In genomic region chr1:110253213-110253612, GRCh38 we compare ENCODE assay signal across 22 cellular contexts. TPM values are rescaled to one million over a fixed set of nuclear protein-coding genes. Genes with fewer than 3 reads are reported as not detected.
DNase-seq lines count a peak whose midpoint lies in the region; ATAC-seq, FAIRE-seq and TF ChIP-seq lines count a peak whose summit lies in the region.
"Had no signal": no experiment of that assay in that cellular context is flagged by ENCODE, and none has a peak within 500 bp of the region (broad histone marks: within the 10 kb centered on the region; RNA-seq: fewer than 3 reads in every experiment).

No MANE protein-coding gene starts in this region.

- H3K36me3 ChIP-seq in naive thymus-derived CD4-positive, alpha-beta T cell (ENCODE audit: control insufficient read depth in 2 of 3, insufficient read depth in 3 of 3, low read length in 3 of 3): no peaks in the 10 kb centered on the region
- H3K36me3 ChIP-seq in spleen: no peaks in the 10 kb centered on the region
- no peaks in the 10 kb centered on the region for H3K36me3 ChIP-seq in kidney (ENCODE audit: control insufficient read depth in 1 of 2, insufficient read depth in 2 of 2, low read length in 2 of 2)
- H3K36me3 ChIP-seq: BLaER1, HAP-1 had no signal

- no peaks in the 10 kb centered on the region for H3K9me3 ChIP-seq in naive thymus-derived CD4-positive, alpha-beta T cell (ENCODE audit: control insufficient read depth in 2 of 3, low read length in 3 of 3)
- no peaks in the 10 kb centered on the region for H3K9me3 ChIP-seq in spleen
- no peaks in the 10 kb centered on the region for H3K9me3 ChIP-seq in kidney (ENCODE audit: control insufficient read depth in 1 of 2, low read length in 2 of 2)
- H3K9me3 ChIP-seq: BLaER1, Caco-2, HAP-1 had no signal

- POLR2A ChIA-PET in naive thymus-derived CD4-positive, alpha-beta T cell (lab: Charles Lee): interaction anchor here (0.7 kb wide), 1 partner anchor 520 kb away, joined by 3 read pairs; no protein-coding TSS in a partner anchor

- WGBS in spleen, 5 donors: 50 to 100% (median 97%) methylated on average over 1 of the region's 1 CpG

- no peaks in the 10 kb centered on the region for H3K27me3 Mint-ChIP-seq in activated naive CD4-positive, alpha-beta T cell treated with anti-CD3 and anti-CD28 coated beads, Interleukin-2, amount 50 U/mL, for 24 hours
- H3K27me3 Mint-ChIP-seq in naive thymus-derived CD4-positive, alpha-beta T cell: no peaks in the 10 kb centered on the region
- H3K27me3 Mint-ChIP-seq: B cell; CD4-positive, CD25-positive, alpha-beta regulatory T cell had no signal

- H3K9ac ChIP-seq in kidney (ENCODE audit: low read length in 2 of 2): no peak overlapping the region
- H3K9ac ChIP-seq: BLaER1 had no signal

- no peak overlapping the region for H3K27ac ChIP-seq in naive thymus-derived CD4-positive, alpha-beta T cell (ENCODE audit: low read depth, low read length)
- H3K27ac ChIP-seq in spleen: no peak overlapping the region
- H3K27ac ChIP-seq in kidney (ENCODE audit: low read depth in 2 of 2, low read length in 2 of 2): no peak overlapping the region
- H3K27ac ChIP-seq: 22Rv1, BLaER1, C4-2B had no signal

- no peaks in the 10 kb centered on the region for H3K9me3 Mint-ChIP-seq in activated naive CD4-positive, alpha-beta T cell treated with anti-CD3 and anti-CD28 coated beads, Interleukin-2, amount 50 U/mL, for 24 hours
- H3K9me3 Mint-ChIP-seq in naive thymus-derived CD4-positive, alpha-beta T cell: peaks cover 0 to 4% (median 0%) of the 10 kb centered on the region in 11 donors
- H3K9me3 Mint-ChIP-seq: CD8-positive, alpha-beta T cell had no signal

- peak overlapping the region; percentile 3 for H3K27ac Mint-ChIP-seq in activated naive CD4-positive, alpha-beta T cell treated with anti-CD3 and anti-CD28 coated beads, Interleukin-2, amount 50 U/mL, for 24 hours
- H3K27ac Mint-ChIP-seq in naive thymus-derived CD4-positive, alpha-beta T cell: no peak overlapping the region
- H3K27ac Mint-ChIP-seq: B cell; CD8-positive, alpha-beta T cell had no signal

- DNase-seq in activated naive CD4-positive, alpha-beta T cell treated with anti-CD3 and anti-CD28 coated beads, Interleukin-2, amount 50 U/mL, for 16 hours: no peak
- DNase-seq in naive thymus-derived CD4-positive, alpha-beta T cell: no peak
- DNase-seq in spleen: peak; percentile 20
- no peak for DNase-seq in kidney
- no peak for DNase-seq in pons (ENCODE audit: low spot score)
- no peak for DNase-seq in NCI-H146 treated with DMSO at 0.1 percent for 48 hours (lab: John Stamatoyannopoulos, UW; ENCODE audit: unreplicated experiment)
- DNase-seq: Caco-2; CD4-positive, CD25-positive, alpha-beta regulatory T cell; CD8-positive, alpha-beta T cell; DMS153; DND-41; GOT3 had no signal

- FAIRE-seq in kidney (lab: Jason Lieb, UNC): no peak
- FAIRE-seq: A204.1, G401.6, GM12892, H54 had no signal

- CTCF ChIA-PET in naive thymus-derived CD4-positive, alpha-beta T cell (lab: Charles Lee): interaction anchor here (0.7 to 1.7 kb wide), 2 partner anchors 45 to 91 kb away, joined by 3 read pairs; no protein-coding TSS in a partner anchor

- no peaks in the 10 kb centered on the region for H3K27me3 ChIP-seq in naive thymus-derived CD4-positive, alpha-beta T cell (ENCODE audit: control insufficient read depth in 2 of 2, insufficient read depth in 2 of 2, low read length in 2 of 2)
- no peaks in the 10 kb centered on the region for H3K27me3 ChIP-seq in spleen (replicated peaks in 1 of 7)
- H3K27me3 ChIP-seq: BLaER1 had no signal

- H3K4me3 Mint-ChIP-seq in activated naive CD4-positive, alpha-beta T cell treated with anti-CD3 and anti-CD28 coated beads, Interleukin-2, amount 50 U/mL, for 24 hours: no peak overlapping the region
- H3K4me3 Mint-ChIP-seq in naive thymus-derived CD4-positive, alpha-beta T cell: no peak overlapping the region
- H3K4me3 Mint-ChIP-seq: B cell; CD4-positive, CD25-positive, alpha-beta regulatory T cell; CD8-positive, alpha-beta T cell had no signal

- TF ChIP-seq CTCF in spleen (IDR thresholded peaks at IDR 0.05 in 8 of 11, conservative IDR thresholded peaks at IDR 0.05 in 3 of 11) (no peak), kidney (IDR thresholded peaks at IDR 0.05; ENCODE audit: borderline replicate concordance, extremely low read depth, insufficient read depth) (no peak)

- H3K36me3 Mint-ChIP-seq in activated naive CD4-positive, alpha-beta T cell treated with anti-CD3 and anti-CD28 coated beads, Interleukin-2, amount 50 U/mL, for 24 hours: no peaks in the 10 kb centered on the region
- peaks cover 0 to 4% (median 0%) of the 10 kb centered on the region in 5 donors for H3K36me3 Mint-ChIP-seq in naive thymus-derived CD4-positive, alpha-beta T cell
- H3K36me3 Mint-ChIP-seq: CD4-positive, CD25-positive, alpha-beta regulatory T cell; CD8-positive, alpha-beta T cell had no signal

- no peak overlapping the region for H3K4me3 ChIP-seq in naive thymus-derived CD4-positive, alpha-beta T cell (ENCODE audit: low read length)
- H3K4me3 ChIP-seq in spleen (no peak overlapping the region), kidney (ENCODE audit: low read length in 2 of 2) (no peak overlapping the region)
- H3K4me3 ChIP-seq: BLaER1, HAP-1 had no signal

- intact Hi-C loops in naive thymus-derived CD4-positive, alpha-beta T cell (cut with micrococcal nuclease): no loop called here
- intact Hi-C loops in spleen (cut with DNase I; ENCODE audit: low total_unique reads) (no loop called here), kidney (cut with DNase I) (no loop called here)

- H3K4me1 Mint-ChIP-seq in activated naive CD4-positive, alpha-beta T cell treated with anti-CD3 and anti-CD28 coated beads, Interleukin-2, amount 50 U/mL, for 24 hours: peaks cover 14% of the 10 kb centered on the region
- peaks cover 0 to 8% (median 0%) of the 10 kb centered on the region in 7 donors for H3K4me1 Mint-ChIP-seq in naive thymus-derived CD4-positive, alpha-beta T cell

- ATAC-seq in naive thymus-derived CD4-positive, alpha-beta T cell: peak; percentile 50
- ATAC-seq: CD8-positive, alpha-beta T cell had no signal

- TF ChIP-seq POLR2A in spleen (IDR thresholded peaks at IDR 0.05): no peak

- H3K4me1 ChIP-seq in naive thymus-derived CD4-positive, alpha-beta T cell (ENCODE audit: control insufficient read depth in 2 of 2, insufficient read depth in 2 of 2, low read length in 2 of 2): no peaks in the 10 kb centered on the region
- peaks cover 0 to 17% (median 0%) of the 10 kb centered on the region in 6 donors for H3K4me1 ChIP-seq in spleen
- H3K4me1 ChIP-seq in kidney (ENCODE audit: control insufficient read depth in 1 of 2, insufficient read depth in 1 of 2, low read depth in 1 of 2, low read length in 2 of 2): no peaks in the 10 kb centered on the region
- H3K4me1 ChIP-seq: Caco-2, HAP-1 had no signal

RNA-seq across cellular contexts. Expression of gene KCNC4, which starts 43.1 kb away (rescaled TPM):
- 10 to 100 TPM in 4 of 5 experiments, 1 to 10 TPM in 1; 5.8 to 18.2 (median 12.4) TPM for total RNA-seq in naive thymus-derived CD4-positive, alpha-beta T cell
- polyA plus RNA-seq in naive thymus-derived CD4-positive, alpha-beta T cell: 1 to 10 TPM; 1.6 to 2.1 TPM
- 10 to 100 TPM in 5 of 7 donors, 1 to 10 TPM in 2; 9.8 to 22.1 (median 14.8) TPM for total RNA-seq in spleen
- 1 to 10 TPM; 1.4 to 3.7 (median 2.1) TPM for polyA plus RNA-seq in spleen
- 52.9 TPM for total RNA-seq in kidney
- polyA plus RNA-seq in kidney (ENCODE audit: insufficient read depth, low read depth, low replicate concordance): 12.9 TPM
